In the genomic region with DNA sequence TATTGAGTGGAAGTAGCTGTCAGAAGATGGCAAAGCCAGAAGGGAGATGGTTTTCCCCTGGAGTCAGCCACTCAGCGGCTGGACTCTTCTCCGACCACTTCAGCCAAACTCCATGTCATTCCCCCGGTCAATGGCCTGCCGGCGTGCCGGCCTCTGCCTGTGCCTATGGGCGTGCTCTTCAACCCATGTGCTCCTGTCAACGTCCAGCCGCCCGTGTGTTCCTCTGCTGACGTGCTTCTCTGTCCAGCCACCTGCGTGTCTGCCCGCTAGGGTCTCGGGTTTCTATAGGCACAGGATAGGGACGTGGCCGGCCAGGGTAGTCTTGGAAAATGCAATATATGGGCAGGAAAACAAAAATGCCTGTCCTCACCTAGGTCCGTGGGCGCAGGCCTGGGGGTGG, we compare ENCODE assay signal across 20 cellular contexts.
A peak's percentile ranks its signal among the peaks of the same experiment; 100 is the strongest.
DNase-seq lines count a peak whose midpoint lies in the region; ATAC-seq and TF ChIP-seq lines count a peak whose summit lies in the region.
"Had no signal": no experiment of that assay in that cellular context is flagged by ENCODE, and none has a peak within 500 bp of the region (broad histone marks: within the 10 kb centered on the region; RNA-seq: fewer than 3 reads in every experiment).

No MANE protein-coding gene starts in this region.

- no peak overlapping the region for H2BK15ac ChIP-seq in mesendoderm (replicated peaks; ENCODE audit: low read depth)

- TF ChIP-seq RAD21 in liver (IDR thresholded peaks at IDR 0.05) = no peak

- H3K9ac ChIP-seq in liver (ENCODE audit: low read depth in 1 of 2, low read length in 2 of 2) (no peak overlapping the region), mesendoderm (ENCODE audit: low read length) (no peak overlapping the region)
- H3K9ac ChIP-seq: BLaER1 treated with 17β-estradiol and CSF1 and Interleukin-3, amounts not matched to agents 10 nM and 100 nM had no signal

- no peak overlapping the region for H2BK5ac ChIP-seq in mesendoderm (ENCODE audit: low read length)

- peak; percentile 23 for DNase-seq in NCI-H748 (lab: John Stamatoyannopoulos, UW; ENCODE audit: unreplicated experiment)
- no peak for DNase-seq in NCI-H748 treated with DMSO at 0.1 percent for 48 hours (lab: John Stamatoyannopoulos, UW)
- DNase-seq in mesendoderm = no peak
- DNase-seq in upper lobe of right lung = peak; percentile 54
- no peak for DNase-seq in AG20443 (ENCODE audit: low spot score)
- no peak for DNase-seq in right cardiac atrium
- DNase-seq: AML-193; BE2C; CD4-positive, alpha-beta T cell; CD8-positive, alpha-beta memory T cell; DMS53; DMS79 treated with DMSO at 0.1 percent for 48 hours; GF-D8; GOT3; HFFc6 had no signal

- H2AK5ac ChIP-seq in mesendoderm (ENCODE audit: low read length) = no peak overlapping the region

- no peaks in the 10 kb centered on the region for H3K27me3 ChIP-seq in liver (ENCODE audit: control insufficient read depth in 4 of 4, insufficient read depth in 4 of 4, low read length in 3 of 4)
- no peaks in the 10 kb centered on the region for H3K27me3 ChIP-seq in mesendoderm (ENCODE audit: insufficient read depth, low read length, poor library complexity)
- no peaks in the 10 kb centered on the region for H3K27me3 ChIP-seq in upper lobe of right lung
- no peaks in the 10 kb centered on the region for H3K27me3 ChIP-seq in right cardiac atrium (ENCODE audit: control insufficient read depth, insufficient read depth)
- H3K27me3 ChIP-seq: BE2C; BLaER1 treated with 17β-estradiol and CSF1 and Interleukin-3, amounts not matched to agents 10 nM and 100 nM had no signal

- H3K36me3 ChIP-seq in liver (ENCODE audit: control insufficient read depth in 4 of 4, insufficient read depth in 3 of 4, low read depth in 1 of 4, low read length in 3 of 4) (no peaks in the 10 kb centered on the region), mesendoderm (ENCODE audit: control insufficient read depth, insufficient read depth, low read length) (no peaks in the 10 kb centered on the region), upper lobe of right lung (no peaks in the 10 kb centered on the region)
- H3K36me3 ChIP-seq: BE2C; BLaER1 treated with 17β-estradiol and CSF1 and Interleukin-3, amounts not matched to agents 10 nM and 100 nM; HAP-1 had no signal

- H3K4ac ChIP-seq in mesendoderm (ENCODE audit: low read depth, low read length) = no peak overlapping the region

- H3K27ac ChIP-seq in liver (ENCODE audit: low read depth in 1 of 2, low read length in 2 of 2) (no peak overlapping the region), mesendoderm (ENCODE audit: low read depth, low read length) (no peak overlapping the region), upper lobe of right lung (no peak overlapping the region), right cardiac atrium (ENCODE audit: low read length) (no peak overlapping the region)
- H3K27ac ChIP-seq: 22Rv1; BLaER1 treated with 17β-estradiol and CSF1 and Interleukin-3, amounts not matched to agents 10 nM and 100 nM had no signal

- H3K4me3 ChIP-seq in liver (ENCODE audit: low read depth in 1 of 3, low read length in 3 of 3) (no peak overlapping the region), mesendoderm (ENCODE audit: low read length) (no peak overlapping the region), upper lobe of right lung (no peak overlapping the region), right cardiac atrium (ENCODE audit: low read length) (no peak overlapping the region)
- H3K4me3 ChIP-seq: BLaER1 treated with 17β-estradiol and CSF1 and Interleukin-3, amounts not matched to agents 10 nM and 100 nM; HAP-1 had no signal

- no peak overlapping the region for H3K4me2 ChIP-seq in mesendoderm (ENCODE audit: low read length)
- H3K4me2 ChIP-seq: BLaER1 treated with 17β-estradiol and CSF1 and Interleukin-3, amounts not matched to agents 10 nM and 100 nM had no signal

- 79% methylated on average over 18 of the region's 18 CpGs for WGBS in liver
- no CpG with 5 or more reads among the region's 18 CpGs for WGBS in mesendoderm (ENCODE audit: extremely low coverage, insufficient coverage, low lambda C conversion rate)
- 81% methylated on average over 18 of the region's 18 CpGs for WGBS in right cardiac atrium

- H4K8ac ChIP-seq in mesendoderm (ENCODE audit: low read depth, low read length) = no peak overlapping the region

- intact Hi-C loops in upper lobe of right lung (cut with DNase I) (no loop called here), right cardiac atrium (cut with DNase I) (no loop called here)

- H3K4me1 ChIP-seq in liver (ENCODE audit: control insufficient read depth in 4 of 4, insufficient read depth in 4 of 4, low read length in 3 of 4) (no peaks in the 10 kb centered on the region), mesendoderm (ENCODE audit: control insufficient read depth, low read depth, low read length) (no peaks in the 10 kb centered on the region), upper lobe of right lung (no peaks in the 10 kb centered on the region), right cardiac atrium (ENCODE audit: control insufficient read depth, insufficient read depth, low read length) (no peaks in the 10 kb centered on the region)
- H3K4me1 ChIP-seq: BE2C, HAP-1 had no signal

- no peaks in the 10 kb centered on the region for H3K79me1 ChIP-seq in mesendoderm (ENCODE audit: low read length)

- H3K79me2 ChIP-seq in mesendoderm (ENCODE audit: control insufficient read depth, insufficient read depth, low read length) = no peaks in the 10 kb centered on the region

- peak overlapping the region; percentile 24 for H3K23ac ChIP-seq in mesendoderm (ENCODE audit: low read length)

- H3K18ac ChIP-seq in mesendoderm (ENCODE audit: low read length) = no peak overlapping the region

- ATAC-seq in upper lobe of right lung = no peak
- no peak for ATAC-seq in GM21717 (IDR thresholded peaks at IDR 0.05; ENCODE audit: unreplicated experiment)
- ATAC-seq in right cardiac atrium = no peak

- TF ChIP-seq CTCF in liver (IDR thresholded peaks at IDR 0.05; ENCODE audit: low read depth, low read length, missing input control) = no peak
- TF ChIP-seq CTCF in upper lobe of right lung (IDR thresholded peaks at IDR 0.05) = no peak

- H3K9me3 ChIP-seq in liver (ENCODE audit: control insufficient read depth in 4 of 4, low read length in 3 of 4) = no peaks in the 10 kb centered on the region
- H3K9me3 ChIP-seq in upper lobe of right lung = no peaks in the 10 kb centered on the region
- H3K9me3 ChIP-seq in right cardiac atrium (ENCODE audit: control insufficient read depth, low read length) = no peaks in the 10 kb centered on the region
- H3K9me3 ChIP-seq: BE2C, HAP-1 had no signal

- no peak overlapping the region for H2BK120ac ChIP-seq in mesendoderm (ENCODE audit: low read depth, low read length)

- H3K56ac ChIP-seq in mesendoderm (ENCODE audit: low read length) = no peak overlapping the region

- no peak overlapping the region for H4K5ac ChIP-seq in mesendoderm (ENCODE audit: low read length)

TF ChIP-seq in liver, 16 proteins besides CTCF, POLR2A, EP300 and RAD21:
- TF ChIP-seq JUND (IDR thresholded peaks at IDR 0.05) (no peak), RXRA (IDR thresholded peaks at IDR 0.05) (peak; percentile 15 to 64)
TF ChIP-seq in liver: peak in this region for 1.

Comparison
In these comparisons a context has a peak if more than half of its experiments do, and no peak if none do; other contexts are left out.
1. DNase-seq: peak in NCI-H748 (single experiment) and upper lobe of right lung (single experiment); none in NCI-H748 treated with DMSO at 0.1 percent for 48 hours (single experiment), mesendoderm (single experiment), AG20443 (single experiment) and right cardiac atrium (0 of 3).